In genomic region chr4:54092405-54092759, GRCh38 we compare ENCODE assay signal across 8 cellular contexts. TPM values are rescaled to one million over a fixed set of nuclear protein-coding genes. Genes with fewer than 3 reads are reported as not detected.
DNase-seq lines count a peak whose midpoint lies in the region; ATAC-seq, FAIRE-seq and TF ChIP-seq lines count a peak whose summit lies in the region.

No MANE protein-coding gene starts in this region.

- TF ChIP-seq POLR2A in HepG2 (IDR thresholded peaks at IDR 0.05; ENCODE audit: insufficient read depth in 1 of 2, low read depth in 2 of 2, low read length in 2 of 2) = no peak
- no peak for TF ChIP-seq POLR2A in testis (IDR thresholded peaks at IDR 0.05)

- no peak overlapping the region for H2AFZ ChIP-seq in HepG2 (ENCODE audit: low read length)

- H3K9me3 ChIP-seq in HepG2 (ENCODE audit: low read length) = no peaks in the 10 kb centered on the region
- H3K9me3 ChIP-seq in testis = no peaks in the 10 kb centered on the region

- H3K4me3 Mint-ChIP-seq in activated T-cell treated with anti-CD3 and anti-CD28 coated beads, Interleukin-2, amount 50 U/mL, for 24 hours = peak overlapping the region; percentile 83
- peak overlapping the region; percentile 82 for H3K4me3 Mint-ChIP-seq in activated naive CD8-positive, alpha-beta T cell treated with anti-CD3 and anti-CD28 coated beads, Interleukin-2, amount 50 U/mL, for 24 hours

- in situ Hi-C loops in HepG2 (cut with HindIII; ENCODE audit: extremely low pct_ligation_motif_present, low pct_unique_long_range_greater_than_20kb) = no loop called here

- no peak for TF ChIP-seq RAD21 in HepG2 (CRISPR knock-in tag; IDR thresholded peaks at IDR 0.05)

- peak overlapping the region; percentile 60 for H3K9ac ChIP-seq in HepG2 (ENCODE audit: insufficient read depth, low read depth, low read length)

- no TSS peak for BruUV-seq in HepG2 (replicated peaks; lab: Mats Ljungman, UMichigan)

- POLR2A ChIA-PET in HepG2 (lab: Yijun Ruan, JAX) = interaction anchor here (2.8 kb wide), 1 partner anchor 29 kb away, joined by 18 read pairs; no protein-coding TSS in a partner anchor

- 12% methylated on average over 6 of the region's 6 CpGs for WGBS in HepG2 (ENCODE audit: low lambda C conversion rate)
- WGBS in testis, 2 donors = 8 to 17% methylated on average over 6 of the region's 6 CpGs

- no peak for TF ChIP-seq CTCF in HepG2 (CRISPR knock-in tag; IDR thresholded peaks at IDR 0.05)
- no peak for TF ChIP-seq CTCF in testis (IDR thresholded peaks at IDR 0.05)

- H3K27ac ChIP-seq in HepG2 (ENCODE audit: extremely low read length, insufficient read depth, low read length) (peak overlapping the region; percentile 43), testis (peak overlapping the region in 1 of 2 donors; percentile 26)

- TF ChIP-seq EP300 in HepG2 (IDR thresholded peaks at IDR 0.05; ENCODE audit: low read depth in 2 of 2, low read length in 2 of 2) = no peak
- TF ChIP-seq EP300 in HepG2 (CRISPR knock-in tag; IDR thresholded peaks at IDR 0.05; ENCODE audit: borderline replicate concordance) = no peak

- H3K4me1 Mint-ChIP-seq in activated T-cell treated with anti-CD3 and anti-CD28 coated beads, Interleukin-2, amount 50 U/mL, for 24 hours (ENCODE audit: low read depth) = peaks cover 31% of the 10 kb centered on the region
- peaks cover 35% of the 10 kb centered on the region for H3K4me1 Mint-ChIP-seq in activated naive CD8-positive, alpha-beta T cell treated with anti-CD3 and anti-CD28 coated beads, Interleukin-2, amount 50 U/mL, for 24 hours

- H3K9me3 Mint-ChIP-seq in activated T-cell treated with anti-CD3 and anti-CD28 coated beads, Interleukin-2, amount 50 U/mL, for 24 hours = no peaks in the 10 kb centered on the region
- H3K9me3 Mint-ChIP-seq in activated naive CD8-positive, alpha-beta T cell treated with anti-CD3 and anti-CD28 coated beads, Interleukin-2, amount 50 U/mL, for 24 hours = no peaks in the 10 kb centered on the region

- no peaks in the 10 kb centered on the region for H3K36me3 ChIP-seq in HepG2 (replicated peaks in 1 of 2; ENCODE audit: control insufficient read depth in 1 of 2, insufficient read depth in 2 of 2, low read length in 2 of 2)
- no peaks in the 10 kb centered on the region for H3K36me3 ChIP-seq in testis (ENCODE audit: low read depth, missing control alignments)

- no peak for FAIRE-seq in HepG2 (lab: Jason Lieb, UNC)

- no peaks in the 10 kb centered on the region for H3K79me2 ChIP-seq in HepG2 (ENCODE audit: insufficient read depth, low read length)

- intact Hi-C loops in HepG2 (cut with micrococcal nuclease; ENCODE audit: unreplicated experiment) = loop anchor here (5.0 kb wide), 1 partner anchor 1215 kb away; no protein-coding TSS in a partner anchor
- intact Hi-C loops in testis (cut with DNase I; ENCODE audit: low total_unique reads) = no loop called here

- H4K20me1 ChIP-seq in HepG2 (ENCODE audit: insufficient read depth, low read length) = no peaks in the 10 kb centered on the region

- H3K27me3 ChIP-seq in HepG2 (ENCODE audit: control insufficient read depth in 1 of 2, insufficient read depth in 2 of 2, low read length in 2 of 2) (peaks cover 4 to 46% of the 10 kb centered on the region in 2 experiments; a peak in 3 of 5 replicates), testis (no peaks in the 10 kb centered on the region)

- H3K27ac Mint-ChIP-seq in activated T-cell treated with anti-CD3 and anti-CD28 coated beads, Interleukin-2, amount 50 U/mL, for 24 hours = no peak overlapping the region
- H3K27ac Mint-ChIP-seq in activated naive CD8-positive, alpha-beta T cell treated with anti-CD3 and anti-CD28 coated beads, Interleukin-2, amount 50 U/mL, for 24 hours = no peak overlapping the region

- DNase-seq in activated T-cell treated with anti-CD3 and anti-CD28 coated beads, Interleukin-2, amount 50 U/mL, for 24 hours = no peak
- DNase-seq in activated T-cell treated with anti-CD3 and anti-CD28 coated beads, Interleukin-2, amount 50 U/mL, for 48 hours = no peak
- DNase-seq in activated naive CD8-positive, alpha-beta T cell treated with anti-CD3 and anti-CD28 coated beads, Interleukin-2, amount 50 U/mL, for 24 hours = no peak
- DNase-seq in HepG2 (ENCODE audit: low spot score) (no peak), testis (no peak), putamen (ENCODE audit: low spot score) (no peak), NOMO-1 treated with dmso at 0.1 percent for 144 hours (lab: John Stamatoyannopoulos, UW; ENCODE audit: unreplicated experiment) (no peak)

- peak overlapping the region; percentile 96 for H3K4me2 ChIP-seq in HepG2 (ENCODE audit: low read depth, low read length)

- H3K27me3 Mint-ChIP-seq in activated T-cell treated with anti-CD3 and anti-CD28 coated beads, Interleukin-2, amount 50 U/mL, for 24 hours = peaks cover 72% of the 10 kb centered on the region
- peaks cover 69% of the 10 kb centered on the region for H3K27me3 Mint-ChIP-seq in activated naive CD8-positive, alpha-beta T cell treated with anti-CD3 and anti-CD28 coated beads, Interleukin-2, amount 50 U/mL, for 24 hours

- H3K4me3 ChIP-seq in HepG2 (replicated peaks in 1 of 3; ENCODE audit: insufficient read depth in 1 of 3, low read depth in 2 of 3, low read length in 3 of 3) (peak overlapping the region; percentile 52 to 79 (median 56)), testis (peak overlapping the region; percentile 33 to 47)

- ATAC-seq in activated naive CD8-positive, alpha-beta T cell treated with anti-CD3 and anti-CD28 coated beads, Interleukin-2, amount 50 U/mL, for 24 hours = no peak
- ATAC-seq in HepG2 = no peak
- no peak for ATAC-seq in GM19395 (IDR thresholded peaks at IDR 0.05; ENCODE audit: unreplicated experiment)

- CTCF ChIA-PET in HepG2 (lab: Yijun Ruan, JAX; ENCODE audit: low intra/inter-chr PET ratio, low total read pairs) = no interaction called here

- H3K36me3 Mint-ChIP-seq in activated T-cell treated with anti-CD3 and anti-CD28 coated beads, Interleukin-2, amount 50 U/mL, for 24 hours (ENCODE audit: low read depth) = no peaks in the 10 kb centered on the region
- H3K36me3 Mint-ChIP-seq in activated naive CD8-positive, alpha-beta T cell treated with anti-CD3 and anti-CD28 coated beads, Interleukin-2, amount 50 U/mL, for 24 hours (ENCODE audit: low read depth) = peaks cover 3% of the 10 kb centered on the region

- H3K4me1 ChIP-seq in HepG2 (ENCODE audit: insufficient read depth, low read length) (peaks cover 32% of the 10 kb centered on the region), testis (no peaks in the 10 kb centered on the region)

TF ChIP-seq in HepG2, 621 proteins besides CTCF, POLR2A, EP300 and RAD21 (continues in another document):
- 0 out of 2 replicates have a peak, but pooled peaks have one; percentile 0 for TF ChIP-seq ZNF607 (CRISPR knock-in tag; IDR thresholded peaks at IDR 0.05; ENCODE audit: borderline replicate concordance)

RNA-seq across cellular contexts. Expression of gene GSX2, which starts 7.6 kb away (rescaled TPM):
- not detected in 2 replicates for total RNA-seq in HepG2 (2016; rRNA removed; fragmentation: Illumina TruSeq; extraction: Trizol)
- not detected in 2 replicates for total RNA-seq in HepG2 (2016; cell fraction: cytosol; rRNA removed; fragmentation: Illumina TruSeq; extraction: Trizol; ENCODE audit: low read depth)
- total RNA-seq in HepG2 (2016; cell fraction: insoluble cytoplasmic fraction; rRNA removed; fragmentation: Illumina TruSeq; extraction: Trizol) = not detected in 2 replicates
- total RNA-seq in HepG2 (2016; cell fraction: membrane; rRNA removed; fragmentation: Illumina TruSeq; extraction: Trizol) = not detected in 2 replicates
- not detected in 2 replicates for total RNA-seq in HepG2 (2016; cell fraction: nucleus; rRNA removed; fragmentation: Illumina TruSeq; extraction: Trizol)
- not detected in 2 replicates for polyA plus RNA-seq in HepG2 (2011; rRNA removed)
- not detected in 2 replicates for polyA plus RNA-seq in HepG2 (2011; cell fraction: cytosol; rRNA removed)
- polyA plus RNA-seq in HepG2 (2011; cell fraction: nucleus; rRNA removed) = not detected in 2 replicates
- polyA plus RNA-seq in HepG2 (2012) = not detected in 2 replicates
- polyA plus RNA-seq in HepG2 (2016; cell fraction: cytosol; fragmentation: Illumina TruSeq; extraction: Trizol; ENCODE audit: low read depth) = not detected in 2 replicates
- not detected in 2 replicates for polyA plus RNA-seq in HepG2 (2016; cell fraction: insoluble cytoplasmic fraction; fragmentation: Illumina TruSeq; extraction: Trizol; ENCODE audit: low read depth)
- not detected in 2 replicates for polyA plus RNA-seq in HepG2 (2016; cell fraction: membrane; fragmentation: Illumina TruSeq; extraction: Trizol; ENCODE audit: low read depth)
- not detected in 2 replicates for polyA plus RNA-seq in HepG2 (2016; cell fraction: nucleus; fragmentation: Illumina TruSeq; extraction: Trizol; ENCODE audit: insufficient read depth, low read depth)
- not detected in 2 replicates for polyA minus RNA-seq in HepG2 (2011; rRNA and poly(A)+ RNA removed; ENCODE audit: low replicate concordance)
- not detected in 2 replicates for polyA minus RNA-seq in HepG2 (2011; cell fraction: cytosol; rRNA and poly(A)+ RNA removed)
- polyA minus RNA-seq in HepG2 (2011; cell fraction: nucleus; rRNA and poly(A)+ RNA removed) = not detected in 2 replicates
- total RNA-seq in testis = 1 to 10 TPM; 1.8 to 2.0 TPM
- polyA plus RNA-seq in testis (ENCODE audit: insufficient read depth, low read depth, low replicate concordance) = 1.1 TPM

RNA-seq across cellular contexts. Expression of gene CHIC2, which starts 28.0 kb away (rescaled TPM):
- total RNA-seq in HepG2 (2016; rRNA removed; fragmentation: Illumina TruSeq; extraction: Trizol) (16.6 and 17.2 TPM in 2 replicates), testis (100 to 1,000 TPM; 113 to 129 TPM)
- total RNA-seq in HepG2 (2016; cell fraction: cytosol; rRNA removed; fragmentation: Illumina TruSeq; extraction: Trizol; ENCODE audit: low read depth) = 27.0 and 31.5 TPM in 2 replicates
- total RNA-seq in HepG2 (2016; cell fraction: insoluble cytoplasmic fraction; rRNA removed; fragmentation: Illumina TruSeq; extraction: Trizol) = 18.8 and 19.3 TPM in 2 replicates
- 33.0 and 34.2 TPM in 2 replicates for total RNA-seq in HepG2 (2016; cell fraction: membrane; rRNA removed; fragmentation: Illumina TruSeq; extraction: Trizol)
- total RNA-seq in HepG2 (2016; cell fraction: nucleus; rRNA removed; fragmentation: Illumina TruSeq; extraction: Trizol) = 10.2 and 11.4 TPM in 2 replicates
- polyA plus RNA-seq in HepG2 (2011; rRNA removed) (8.4 and 10.0 TPM in 2 replicates), testis (ENCODE audit: insufficient read depth, low read depth, low replicate concordance) (83.4 TPM)
- polyA plus RNA-seq in HepG2 (2011; cell fraction: cytosol; rRNA removed) = 9.5 and 9.8 TPM in 2 replicates
- polyA plus RNA-seq in HepG2 (2011; cell fraction: nucleus; rRNA removed) = 8.4 and 9.8 TPM in 2 replicates
- 9.2 and 11.5 TPM in 2 replicates for polyA plus RNA-seq in HepG2 (2012)
- 20.0 and 21.8 TPM in 2 replicates for polyA plus RNA-seq in HepG2 (2016; cell fraction: cytosol; fragmentation: Illumina TruSeq; extraction: Trizol; ENCODE audit: low read depth)
- polyA plus RNA-seq in HepG2 (2016; cell fraction: insoluble cytoplasmic fraction; fragmentation: Illumina TruSeq; extraction: Trizol; ENCODE audit: low read depth) = 9.4 and 14.0 TPM in 2 replicates
- 20.0 and 26.0 TPM in 2 replicates for polyA plus RNA-seq in HepG2 (2016; cell fraction: membrane; fragmentation: Illumina TruSeq; extraction: Trizol; ENCODE audit: low read depth)
- 8.3 and 12.4 TPM in 2 replicates for polyA plus RNA-seq in HepG2 (2016; cell fraction: nucleus; fragmentation: Illumina TruSeq; extraction: Trizol; ENCODE audit: insufficient read depth, low read depth)
- 2.2 and 8.7 TPM in 2 replicates for polyA minus RNA-seq in HepG2 (2011; rRNA and poly(A)+ RNA removed; ENCODE audit: low replicate concordance)
- polyA minus RNA-seq in HepG2 (2011; cell fraction: cytosol; rRNA and poly(A)+ RNA removed) = 13.7 and 17.7 TPM in 2 replicates
- 39.3 and 58.1 TPM in 2 replicates for polyA minus RNA-seq in HepG2 (2011; cell fraction: nucleus; rRNA and poly(A)+ RNA removed)
